In the genomic region with DNA sequence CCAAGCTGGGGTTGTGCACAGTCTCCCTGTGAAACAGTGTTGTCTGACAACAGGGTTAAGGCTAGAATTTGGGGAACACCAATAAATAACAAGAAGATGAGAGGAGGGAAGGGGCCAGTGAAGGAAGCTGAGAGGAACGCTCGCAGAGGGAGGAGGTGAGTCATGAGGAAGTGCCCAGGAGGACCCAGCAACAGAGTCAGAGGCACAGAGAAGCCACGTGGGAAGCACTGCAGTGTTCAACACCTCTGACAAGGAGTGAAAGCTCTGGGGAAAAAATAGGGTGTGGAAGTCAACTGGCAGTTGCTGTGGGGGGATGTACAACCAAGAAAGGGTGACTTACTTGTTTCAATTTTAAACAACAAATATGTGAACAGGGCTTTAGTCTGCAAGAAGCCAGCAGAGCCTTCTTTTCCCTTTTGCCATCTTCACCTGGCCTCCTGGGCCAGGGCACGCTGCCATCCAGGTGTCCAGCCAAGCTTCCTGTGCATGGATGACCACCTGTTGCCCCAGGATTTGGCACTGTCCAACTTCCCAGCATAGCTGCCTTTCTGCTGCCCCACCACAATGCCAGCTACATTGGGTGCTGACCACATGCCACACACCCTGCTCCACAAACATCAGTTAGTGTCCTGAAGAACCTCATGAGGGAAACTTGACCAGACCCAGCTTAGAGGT, we compare ENCODE assay signal across 8 cellular contexts.
DNase-seq lines count a peak whose midpoint lies in the region; ATAC-seq and TF ChIP-seq lines count a peak whose summit lies in the region.

No MANE protein-coding gene starts in this region.

- TF ChIP-seq CTCF in fibroblast of villous mesenchyme (IDR thresholded peaks at IDR 0.05; ENCODE audit: insufficient read depth, low read depth, low read length) (no peak), suprapubic skin (IDR thresholded peaks at IDR 0.05) (no peak)

- peaks cover 23% of the 10 kb centered on the region for H3K4me1 ChIP-seq in suprapubic skin

- H3K4me3 ChIP-seq in fibroblast of villous mesenchyme (ENCODE audit: low read depth, low read length) (no peak overlapping the region), suprapubic skin (no peak overlapping the region)

- no peaks in the 10 kb centered on the region for H3K36me3 ChIP-seq in suprapubic skin

- ATAC-seq in GM21717 (IDR thresholded peaks at IDR 0.05; ENCODE audit: unreplicated experiment) (peak; percentile 46), sciatic nerve (no peak)

- WGBS in suprapubic skin: 50% methylated on average over 4 of the region's 4 CpGs

- DNase-seq in CD1c-positive myeloid dendritic cell (ENCODE audit: extremely low spot score) (peak; percentile 79), NCI-H226 (peak; percentile 55), fibroblast of villous mesenchyme (ENCODE audit: low read depth) (peak; percentile 65), suprapubic skin (ENCODE audit: low spot score in 2 of 2) (no peak), sciatic nerve (ENCODE audit: low spot score) (no peak)
- peak; percentile 72 for DNase-seq in activated CD8-positive, alpha-beta memory T cell treated with anti-CD3 and anti-CD28 coated beads, Interleukin-2, amount 50 U/mL, for 48 hours
- DNase-seq in stimulated activated CD8-positive, alpha-beta memory T cell treated with anti-CD3 and anti-CD28 coated beads, Interleukin-15, amount 100 ng/mL, for 1 hour (ENCODE audit: low read depth): peak; percentile 16

- no peak for TF ChIP-seq EP300 in suprapubic skin (IDR thresholded peaks at IDR 0.05)

- H3K27me3 ChIP-seq in suprapubic skin: no peaks in the 10 kb centered on the region

- H3K9me3 ChIP-seq in suprapubic skin: no peaks in the 10 kb centered on the region

- H3K27ac ChIP-seq in suprapubic skin: no peak overlapping the region

- intact Hi-C loops in sciatic nerve (cut with DNase I): no loop called here

- TF ChIP-seq POLR2A in suprapubic skin (IDR thresholded peaks at IDR 0.05): no peak

Comparison
In these comparisons a context has a peak if more than half of its experiments do, and no peak if none do; other contexts are left out.
1. DNase-seq: peak in CD1c-positive myeloid dendritic cell (single experiment), NCI-H226 (single experiment), activated CD8-positive, alpha-beta memory T cell treated with anti-CD3 and anti-CD28 coated beads, Interleukin-2, amount 50 U/mL, for 48 hours (single experiment), fibroblast of villous mesenchyme (single experiment) and stimulated activated CD8-positive, alpha-beta memory T cell treated with anti-CD3 and anti-CD28 coated beads, Interleukin-15, amount 100 ng/mL, for 1 hour (single experiment); none in suprapubic skin (0 of 2) and sciatic nerve (single experiment).